In the genomic region with DNA sequence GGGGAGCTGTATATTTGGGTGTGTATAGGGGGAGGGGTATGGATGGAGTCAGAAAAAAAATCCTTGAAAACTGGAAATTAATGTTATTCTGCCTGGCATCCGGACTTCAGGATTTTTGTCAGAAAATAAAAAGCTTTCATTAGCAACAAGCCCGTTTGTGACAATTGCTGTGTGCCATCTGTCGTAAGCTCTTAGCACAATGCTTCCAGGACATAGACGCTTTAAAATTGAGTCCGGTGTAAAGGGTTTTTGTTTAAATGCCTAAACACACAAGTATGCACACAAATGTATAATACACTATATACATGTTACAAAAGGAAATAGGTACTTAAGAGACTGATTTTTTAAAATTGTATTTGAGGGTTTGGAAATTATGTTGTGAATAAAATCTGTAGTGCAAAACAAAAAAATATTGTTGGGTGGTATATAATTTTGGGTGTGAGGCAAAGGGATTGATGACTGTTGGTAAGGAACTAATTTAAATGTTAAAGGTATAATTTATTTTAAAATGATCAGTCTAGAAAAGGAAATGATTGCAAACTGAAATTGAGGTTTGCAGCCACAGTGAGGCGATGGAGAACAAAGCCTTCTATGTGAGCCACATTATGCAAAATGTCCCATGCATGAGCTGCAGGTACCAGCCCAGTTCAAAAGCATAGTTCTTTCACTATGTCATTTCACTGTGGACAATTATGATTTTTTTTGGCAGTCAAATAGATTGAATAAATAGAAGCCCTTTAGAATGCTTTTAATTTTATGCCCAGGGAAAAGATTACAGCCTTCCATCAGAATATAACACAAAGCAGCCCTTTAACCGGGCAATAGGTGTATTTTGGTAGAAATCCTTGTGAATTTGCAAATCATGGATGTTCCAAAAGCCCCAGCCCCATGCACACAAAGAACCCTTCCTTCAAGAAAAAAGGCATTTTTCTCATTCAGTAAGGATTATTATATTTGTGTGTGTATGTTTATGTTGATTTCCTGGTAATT, we compare ENCODE assay signal across 8 cellular contexts. TPM values are rescaled to one million over a fixed set of nuclear protein-coding genes. Genes with fewer than 3 reads are reported as not detected.
A peak's percentile ranks its signal among the peaks of the same experiment; 100 is the strongest.
DNase-seq lines count a peak whose midpoint lies in the region; ATAC-seq, FAIRE-seq and TF ChIP-seq lines count a peak whose summit lies in the region.

No MANE protein-coding gene starts in this region.

- no peaks in the 10 kb centered on the region for H3K79me2 ChIP-seq in GM12878 (ENCODE audit: control insufficient read depth, insufficient read depth, low read length)

- peak overlapping the region; percentile 59; the same call in 1 of the 2 replicates for H3K9ac ChIP-seq in ES-I3 (ENCODE audit: low read depth, low read length)
- no peak overlapping the region for H3K9ac ChIP-seq in GM12878 (ENCODE audit: control insufficient read depth, insufficient read depth, low read length)

- H3K27me3 ChIP-seq in GM12878 (replicated peaks in 1 of 2; ENCODE audit: control insufficient read depth in 2 of 2, insufficient read depth in 2 of 2, low read length in 1 of 2) (no peaks in the 10 kb centered on the region; a peak in 2 of 4 replicates), left lung (peaks cover 0 to 32% of the 10 kb centered on the region in 2 donors), upper lobe of left lung (no peaks in the 10 kb centered on the region)

- H4K20me1 ChIP-seq in GM12878 (ENCODE audit: control insufficient read depth, insufficient read depth) = no peaks in the 10 kb centered on the region

- H3K9me3 ChIP-seq in ES-I3 (ENCODE audit: control insufficient read depth, insufficient read depth, low read length) (no peaks in the 10 kb centered on the region), GM12878 (replicated peaks; ENCODE audit: control insufficient read depth, insufficient read depth, low read length) (no peaks in the 10 kb centered on the region), left lung (no peaks in the 10 kb centered on the region), upper lobe of left lung (no peaks in the 10 kb centered on the region)

- TF ChIP-seq POLR2A in GM12878 (IDR thresholded peaks at IDR 0.05; ENCODE audit: low read depth, low read length) (no peak), upper lobe of left lung (IDR thresholded peaks at IDR 0.05) (no peak)

- H3K4me3 ChIP-seq in GM12878 = no peak overlapping the region
- H3K4me3 ChIP-seq in left lung = peak overlapping the region; percentile 45 to 54
- peak overlapping the region; percentile 58 to 79 (median 72) for H3K4me3 ChIP-seq in upper lobe of left lung

- H3K4me1 ChIP-seq in ES-I3 (ENCODE audit: insufficient read depth, low read length) = peaks cover 15% of the 10 kb centered on the region; the same call in 1 of the 2 replicates
- H3K4me1 ChIP-seq in GM12878 (ENCODE audit: control insufficient read depth, insufficient read depth, low read length) = peaks cover 3% of the 10 kb centered on the region; the same call in 1 of the 2 replicates
- H3K4me1 ChIP-seq in left lung = peaks cover 0 to 8% of the 10 kb centered on the region in 2 donors
- peaks cover 0 to 26% (median 9%) of the 10 kb centered on the region in 4 donors for H3K4me1 ChIP-seq in upper lobe of left lung

- no TSS peak for BruUV-seq in GM12878 (replicated peaks; lab: Mats Ljungman, UMichigan)

- intact Hi-C loops in GM12878 (cut with micrococcal nuclease; ENCODE audit: unreplicated experiment) = loop anchor here (2.0 to 10.0 kb wide), 3 partner anchors 91 to 1031 kb away; no protein-coding TSS in a partner anchor
- intact Hi-C loops in left lung (cut with DNase I) = loop anchor here in 1 of 2 donors (10.0 kb wide), 1 partner anchor 129 kb away; no protein-coding TSS in a partner anchor

- no peaks in the 10 kb centered on the region for H3K36me3 ChIP-seq in ES-I3 (ENCODE audit: insufficient read depth, low read length)
- no peaks in the 10 kb centered on the region for H3K36me3 ChIP-seq in GM12878 (ENCODE audit: control insufficient read depth in 2 of 2, insufficient read depth in 2 of 2, low read length in 1 of 2)
- H3K36me3 ChIP-seq in left lung = no peaks in the 10 kb centered on the region
- H3K36me3 ChIP-seq in upper lobe of left lung = no peaks in the 10 kb centered on the region

- no peak overlapping the region for H2AFZ ChIP-seq in GM12878 (ENCODE audit: control insufficient read depth, low read depth, low read length)

- SMC1A ChIA-PET in GM12878 (lab: Charles Lee; ENCODE audit: uncharacterized antibody, unreplicated experiment) = interaction anchor here (1.0 to 2.4 kb wide), 2 partner anchors 29 to 90 kb away, joined by 4 to 13 read pairs; no protein-coding TSS in a partner anchor

- TF ChIP-seq EP300 in GM12878 (IDR thresholded peaks at IDR 0.05; ENCODE audit: borderline replicate concordance in 1 of 2, control insufficient read depth in 1 of 2, low read depth in 2 of 2, low read length in 2 of 2) (no peak), upper lobe of left lung (IDR thresholded peaks at IDR 0.05) (no peak)

- H3K4me2 ChIP-seq in GM12878 (ENCODE audit: control insufficient read depth, insufficient read depth) = no peak overlapping the region

- POLR2A ChIA-PET in GM12878 (lab: Charles Lee) = no interaction called here

- H3K27ac ChIP-seq in 22Rv1 (peak overlapping the region; percentile 67), GM12878 (ENCODE audit: control insufficient read depth, insufficient read depth) (no peak overlapping the region), left lung (peak overlapping the region in 1 of 2 donors; percentile 35), upper lobe of left lung (peak overlapping the region; percentile 10 to 69 (median 32))

- ATAC-seq in HG03175 (IDR thresholded peaks at IDR 0.05; ENCODE audit: unreplicated experiment) (peak; percentile 35), GM12878 (peak; percentile 48), left lung (peak; percentile 54), upper lobe of left lung (ENCODE audit: low FRiP score in 2 of 2) (peak; percentile 34 to 71), HG02642 (IDR thresholded peaks at IDR 0.05; ENCODE audit: poor library complexity, unreplicated experiment) (no peak)

- peak; percentile 47 for TF ChIP-seq RAD21 in GM12878 (IDR thresholded peaks at IDR 0.05; ENCODE audit: insufficient read depth, low read depth, low read length)

- peak; percentile 7 for FAIRE-seq in GM12878 (lab: Jason Lieb, UNC)

- 7% methylated on average over 7 of the region's 7 CpGs for WGBS in GM12878 (ENCODE audit: insufficient coverage, insufficient replicate concordance, low lambda C conversion rate, missing lambda C conversion rate)
- WGBS in upper lobe of left lung, 2 donors = 21 to 26% methylated on average over 7 of the region's 7 CpGs

- TF ChIP-seq CTCF in 22Rv1 (IDR thresholded peaks at IDR 0.05) (peak; percentile 89), GM12878 (IDR thresholded peaks at IDR 0.05 in 2 of 3, conservative IDR thresholded peaks at IDR 0.05 in 1 of 3; ENCODE audit: control insufficient read depth in 2 of 3, extremely low read depth in 1 of 3, insufficient read depth in 1 of 3, low read depth in 3 of 3, low read length in 3 of 3) (peak; percentile 28 to 45 (median 36); a peak in 4 of 6 replicates), left lung (IDR thresholded peaks at IDR 0.05) (peak; percentile 36 to 52), upper lobe of left lung (IDR thresholded peaks at IDR 0.05) (peak; percentile 21 to 60 (median 50))

- in situ Hi-C loops in GM12878 (cut with MboI) = no loop called here

- CTCF ChIA-PET in GM12878 (lab: Yijun Ruan, JAX) = interaction anchor here (1.0 to 5.3 kb wide), 5 partner anchors 90 to 164 kb away, joined by 3 to 30 read pairs (median 7); no protein-coding TSS in a partner anchor

- RAD21 ChIA-PET in GM12878 (lab: Charles Lee; ENCODE audit: unreplicated experiment) = interaction anchor here (0.6 to 1.1 kb wide), 2 partner anchors 91 to 94 kb away, joined by 3 to 4 read pairs; no protein-coding TSS in a partner anchor

- peak; percentile 65 to 67 for DNase-seq in NCI-H446 (lab: John Stamatoyannopoulos, UW)
- no peak for DNase-seq in GM12878 (ENCODE audit: low read depth, low spot score)
- DNase-seq in left lung = no peak
- no peak for DNase-seq in upper lobe of left lung

RNA-seq across cellular contexts. Expression of gene MAP2, which starts 1.5 kb away (rescaled TPM):
- not detected in 2 replicates for total RNA-seq in GM12878 (2013; cell fraction: nucleolus; rRNA removed)
- total RNA-seq in GM12878 (2014; rRNA removed) (not detected in 2 replicates), GM12878 (2014; rRNA removed; fragmentation: Illumina TruSeq; extraction: Trizol) (0.05 TPM in 1 of 2 replicates, not detected in the other), GM12878 (2021) (0.29 TPM in 1 of 2 replicates, not detected in the other), left lung (10 to 100 TPM; 26.2 to 67.1 TPM), upper lobe of left lung (100 to 1,000 TPM in 1 of 6 donors, 10 to 100 TPM in 5; 25.2 to 121 (median 58.7) TPM)
- polyA plus RNA-seq in GM12878 (2011; ENCODE audit: low read depth) = 0.18 TPM
- polyA plus RNA-seq in GM12878 (2011; rRNA removed) (not detected in 2 replicates), GM12878 (2014; fragmentation: Illumina TruSeq; extraction: Trizol) (0.01 TPM in 1 of 2 replicates, not detected in the other), GM12878 (2014; fragmentation: Nextera tagmentation; extraction: Ambion mirVana) (not detected), GM12878 (2014; rRNA removed) (0.01 TPM in 1 of 2 replicates, not detected in the other), GM12878 (2016; fragmentation: Nextera tagmentation; extraction: Ambion mirVana) (not detected)
- polyA plus RNA-seq in GM12878 (2011; cell fraction: cytosol; rRNA removed) = not detected in 2 replicates
- not detected in 2 replicates for polyA plus RNA-seq in GM12878 (2011; cell fraction: nucleus; rRNA removed)
- polyA plus RNA-seq in GM12878 (2012) = 0.14 and 0.19 TPM in 2 replicates
- polyA minus RNA-seq in GM12878 (2011; rRNA and poly(A)+ RNA removed) = not detected in 2 replicates
- not detected in 2 replicates for polyA minus RNA-seq in GM12878 (2011; cell fraction: cytosol; rRNA and poly(A)+ RNA removed)
- polyA minus RNA-seq in GM12878 (2011; cell fraction: nucleus; rRNA and poly(A)+ RNA removed) = not detected in 2 replicates

Comparison
In these comparisons a context has a peak if more than half of its experiments do, and no peak if none do; other contexts are left out.
1. CTCF ChIP-seq: peak in every context shown above with its lines; median percentile 89 in 22Rv1; 50 in upper lobe of left lung; 44 in left lung; 36 in GM12878.
2. DNase-seq: peak in NCI-H446 (2 of 2); none in GM12878 (single experiment), left lung (0 of 2) and upper lobe of left lung (0 of 2).
3. RNA of gene MAP2, which starts 1.5 kb away (total RNA-seq): 26.2 to 67.1 TPM in left lung and 25.2 to 121 TPM in upper lobe of left lung; 0.05 to 0.29 TPM in GM12878; every median in the first group is over 10 times any median in the second.